ENCODE assay signal across 8 cellular contexts in genomic region chr12:82688619-82689018, GRCh38. TPM values are rescaled to one million over a fixed set of nuclear protein-coding genes. Genes with fewer than 3 reads are reported as not detected.
DNase-seq lines count a peak whose midpoint lies in the region; ATAC-seq and TF ChIP-seq lines count a peak whose summit lies in the region.

No MANE protein-coding gene starts in this region.

- H3K27ac Mint-ChIP-seq in Calu3 (ENCODE audit: unreplicated experiment), result peak overlapping the region; percentile 97

- no peaks in the 10 kb centered on the region for H3K27me3 Mint-ChIP-seq in Calu3 (ENCODE audit: unreplicated experiment)

- H3K27me3 ChIP-seq in dorsolateral prefrontal cortex (no peaks in the 10 kb centered on the region), neuron (ENCODE audit: insufficient read depth, low read length) (no peaks in the 10 kb centered on the region)

- no peak for ATAC-seq in HG02885 (IDR thresholded peaks at IDR 0.05; ENCODE audit: poor library complexity, unreplicated experiment)

- H3K9me3 Mint-ChIP-seq in Calu3 (ENCODE audit: low read depth, unreplicated experiment), result no peaks in the 10 kb centered on the region

- H3K36me3 ChIP-seq in neuron (ENCODE audit: insufficient read depth, low read length), result peaks cover 16% of the 10 kb centered on the region

- BruUV-seq in Calu3 (replicated peaks; lab: Mats Ljungman, UMichigan), result no TSS peak

- peaks cover 34% of the 10 kb centered on the region for H3K4me1 Mint-ChIP-seq in Calu3 (ENCODE audit: low read depth, unreplicated experiment)

- intact Hi-C loops in Calu3 (cut with micrococcal nuclease; ENCODE audit: unreplicated experiment) (loop anchor here (5.0 to 10.0 kb wide), 8 partner anchors 119 to 1709 kb away; no protein-coding TSS in a partner anchor), dorsolateral prefrontal cortex (cut with DNase I) (loop anchor here (5.0 to 10.0 kb wide), 7 partner anchors 69 to 1814 kb away; no protein-coding TSS in a partner anchor)

- H3K9me3 ChIP-seq in neuron (ENCODE audit: low read length), result no peaks in the 10 kb centered on the region

- H2AFZ ChIP-seq in neuron (ENCODE audit: low read depth, low read length), result no peak overlapping the region

- H3K27ac ChIP-seq in dorsolateral prefrontal cortex, result peak overlapping the region in 52 of 59 donors; percentile 14 to 100 (median 99)

- CTCF ChIA-PET in Calu3 (lab: Charles Lee), result interaction anchor here (1.0 kb wide), 1 partner anchor 12 kb away, joined by 3 read pairs; no protein-coding TSS in a partner anchor

- peaks cover 28% of the 10 kb centered on the region for H3K4me1 ChIP-seq in neuron (ENCODE audit: insufficient read depth, low read length)

- TF ChIP-seq CTCF in Calu3 (IDR thresholded peaks at IDR 0.05; ENCODE audit: unreplicated experiment) (no peak), NB4 (IDR thresholded peaks at IDR 0.05; ENCODE audit: low read depth, low read length) (no peak), dorsolateral prefrontal cortex (IDR thresholded peaks at IDR 0.05 in 54 of 56, conservative IDR thresholded peaks at IDR 0.05 in 2 of 56; ENCODE audit: low read depth in 1 of 56, partially characterized antibody in 56 of 56) (peak in 2 of 56 donors; percentile 1 to 15)

- TF ChIP-seq POLR2A in NB4 (IDR thresholded peaks at IDR 0.05; ENCODE audit: extremely low read depth, insufficient read length), result no peak

- H3K4me3 ChIP-seq in NB4 (ENCODE audit: low read depth, low read length) (peak overlapping the region; percentile 94), dorsolateral prefrontal cortex (peak overlapping the region; percentile 51 to 96 (median 87)), neuron (ENCODE audit: low read length) (peak overlapping the region; percentile 82)

- DNase-seq in Calu3, result no peak
- DNase-seq in NB4 (ENCODE audit: low read depth), result peak; percentile 40
- DNase-seq in dorsolateral prefrontal cortex, result no peak
- DNase-seq in UCSD-AML1 (lab: John Stamatoyannopoulos, UW; ENCODE audit: unreplicated experiment), result no peak
- no peak for DNase-seq in AG20443 (ENCODE audit: low spot score)
- no peak for DNase-seq in NCI-H2029 (lab: John Stamatoyannopoulos, UW)

- peak overlapping the region; percentile 89 for H3K4me3 Mint-ChIP-seq in Calu3 (ENCODE audit: low read depth, unreplicated experiment)

- H3K36me3 Mint-ChIP-seq in Calu3 (ENCODE audit: insufficient read depth, unreplicated experiment), result peaks cover 36% of the 10 kb centered on the region

RNA-seq across cellular contexts. Expression of gene TMTC2, which starts 1.9 kb away (rescaled TPM):
- 31.2 and 31.4 TPM in 2 replicates for total RNA-seq in Calu3 (2022)
- 100 to 1,000 TPM in 6 of 120 experiments, 10 to 100 TPM in 114; 20.2 to 179 (median 47.3) TPM for total RNA-seq in dorsolateral prefrontal cortex
